ENCODE assay signal across 15 cellular contexts in genomic region chr17:44205962-44206824, GRCh38. TPM values are rescaled to one million over a fixed set of nuclear protein-coding genes. Genes with fewer than 3 reads are reported as not detected.
DNase-seq lines count a peak whose midpoint lies in the region; ATAC-seq and TF ChIP-seq lines count a peak whose summit lies in the region.
"Had no signal": no experiment of that assay in that cellular context is flagged by ENCODE, and none has a peak within 500 bp of the region (broad histone marks: within the 10 kb centered on the region; RNA-seq: fewer than 3 reads in every experiment).

No MANE protein-coding gene starts in this region.

- no peaks in the 10 kb centered on the region for H3K27me3 Mint-ChIP-seq in activated naive CD4-positive, alpha-beta T cell treated with anti-CD3 and anti-CD28 coated beads, Interleukin-2, amount 50 U/mL, for 24 hours

- CTCF ChIA-PET in Panc1 (lab: Charles Lee): interaction anchor here (0.5 to 0.6 kb wide), 2 partner anchors 100 to 531 kb away, joined by 3 to 4 read pairs; no protein-coding TSS in a partner anchor

- DNase-seq in activated naive CD4-positive, alpha-beta T cell treated with Interleukin-2 at 50 U/mL for 16 hours: no peak
- no peak for DNase-seq in Panc1 (ENCODE audit: low read depth, low spot score)
- DNase-seq in epithelial cell of proximal tubule (ENCODE audit: low read depth): no peak
- DNase-seq in stimulated activated effector memory CD8-positive, alpha-beta T cell treated with anti-CD3 and anti-CD28 coated beads, Interleukin-12 subunit alpha, Interleukin-12 subunit beta, amount 100 ng/mL, for 72 hours (ENCODE audit: low spot score in 2 of 2): no peak
- DNase-seq in upper lobe of left lung: no peak
- no peak for DNase-seq in NCI-H524 treated with DMSO at 0.1 percent for 48 hours (lab: John Stamatoyannopoulos, UW)
- DNase-seq: hypothalamus, natural killer cell, NCI-H187 had no signal

- TF ChIP-seq CTCF in Panc1 (IDR thresholded peaks at IDR 0.05) (peak; percentile 39), epithelial cell of proximal tubule (conservative IDR thresholded peaks at IDR 0.05; ENCODE audit: low read depth, low read length) (peak; percentile 43), upper lobe of left lung (IDR thresholded peaks at IDR 0.05) (no peak)

- 0 out of 2 replicates have a peak, but pooled peaks cover 2% of the 10 kb centered on the region for H3K36me3 ChIP-seq in Panc1 (ENCODE audit: control insufficient read depth, insufficient read depth, low read length)
- peaks cover 11 to 43% (median 36%) of the 10 kb centered on the region in 4 donors for H3K36me3 ChIP-seq in upper lobe of left lung

- H3K27me3 ChIP-seq in Panc1 (ENCODE audit: control insufficient read depth, insufficient read depth, low read length) (no peaks in the 10 kb centered on the region), upper lobe of left lung (no peaks in the 10 kb centered on the region)

- in situ Hi-C loops in Panc1 (cut with HindIII; ENCODE audit: low pct_unique_long_range_greater_than_20kb, low sequenced_read_pairs): no loop called here

- TF ChIP-seq POLR2A in upper lobe of left lung (IDR thresholded peaks at IDR 0.05): no peak

- H3K27ac ChIP-seq in Panc1 (ENCODE audit: low read length) (no peak overlapping the region), upper lobe of left lung (peak overlapping the region in 1 of 4 donors; percentile 19)
- H3K27ac ChIP-seq: C4-2B, coronary artery, HL-60 had no signal

- intact Hi-C loops in Panc1 (cut with micrococcal nuclease; ENCODE audit: unreplicated experiment): no loop called here

- ATAC-seq in Panc1 (no peak), GM21447 (IDR thresholded peaks at IDR 0.05; ENCODE audit: unreplicated experiment) (no peak), upper lobe of left lung (ENCODE audit: low FRiP score in 2 of 2) (no peak)
- no peak for ATAC-seq in stimulated activated effector memory CD8-positive, alpha-beta T cell treated with anti-CD3 and anti-CD28 coated beads, Interleukin-12 subunit alpha, Interleukin-12 subunit beta, amount 100 ng/mL, for 72 hours
- ATAC-seq: natural killer cell had no signal

- H3K4me1 ChIP-seq in Panc1 (ENCODE audit: control insufficient read depth, insufficient read depth, low read length) (peaks cover 17% of the 10 kb centered on the region), upper lobe of left lung (peaks cover 28 to 40% (median 30%) of the 10 kb centered on the region in 4 donors)

- no peak overlapping the region for H3K4me3 Mint-ChIP-seq in activated naive CD4-positive, alpha-beta T cell treated with anti-CD3 and anti-CD28 coated beads, Interleukin-2, amount 50 U/mL, for 24 hours
- H3K4me3 Mint-ChIP-seq in stimulated activated effector memory CD8-positive, alpha-beta T cell treated with anti-CD3 and anti-CD28 coated beads, Interleukin-12 subunit alpha, Interleukin-12 subunit beta, amount 100 ng/mL, for 72 hours: no peak overlapping the region
- H3K4me3 Mint-ChIP-seq: natural killer cell had no signal

- peaks cover 11% of the 10 kb centered on the region for H3K36me3 Mint-ChIP-seq in activated naive CD4-positive, alpha-beta T cell treated with anti-CD3 and anti-CD28 coated beads, Interleukin-2, amount 50 U/mL, for 24 hours
- H3K36me3 Mint-ChIP-seq in stimulated activated effector memory CD8-positive, alpha-beta T cell treated with anti-CD3 and anti-CD28 coated beads, Interleukin-12 subunit alpha, Interleukin-12 subunit beta, amount 100 ng/mL, for 72 hours: peaks cover 54% of the 10 kb centered on the region
- H3K36me3 Mint-ChIP-seq: natural killer cell had no signal

- BruUV-seq in Panc1 (replicated peaks; lab: Mats Ljungman, UMichigan): no TSS peak

- H3K9me3 Mint-ChIP-seq in activated naive CD4-positive, alpha-beta T cell treated with anti-CD3 and anti-CD28 coated beads, Interleukin-2, amount 50 U/mL, for 24 hours: no peaks in the 10 kb centered on the region
- no peaks in the 10 kb centered on the region for H3K9me3 Mint-ChIP-seq in stimulated activated effector memory CD8-positive, alpha-beta T cell treated with anti-CD3 and anti-CD28 coated beads, Interleukin-12 subunit alpha, Interleukin-12 subunit beta, amount 100 ng/mL, for 72 hours
- H3K9me3 Mint-ChIP-seq: natural killer cell had no signal

- no peak for TF ChIP-seq EP300 in upper lobe of left lung (IDR thresholded peaks at IDR 0.05)

- peaks cover 51% of the 10 kb centered on the region for H3K4me1 Mint-ChIP-seq in activated naive CD4-positive, alpha-beta T cell treated with anti-CD3 and anti-CD28 coated beads, Interleukin-2, amount 50 U/mL, for 24 hours
- peaks cover 44% of the 10 kb centered on the region for H3K4me1 Mint-ChIP-seq in stimulated activated effector memory CD8-positive, alpha-beta T cell treated with anti-CD3 and anti-CD28 coated beads, Interleukin-12 subunit alpha, Interleukin-12 subunit beta, amount 100 ng/mL, for 72 hours

- WGBS in upper lobe of left lung, 2 donors: 59 to 65% methylated on average over 13 of the region's 13 CpGs

- POLR2A ChIA-PET in Panc1 (lab: Charles Lee): interaction anchor here (0.5 kb wide), 1 partner anchor 141 kb away, joined by 3 read pairs; no protein-coding TSS in a partner anchor

- peak overlapping the region; percentile 56 for H3K27ac Mint-ChIP-seq in activated naive CD4-positive, alpha-beta T cell treated with anti-CD3 and anti-CD28 coated beads, Interleukin-2, amount 50 U/mL, for 24 hours
- peak overlapping the region; percentile 69 for H3K27ac Mint-ChIP-seq in stimulated activated effector memory CD8-positive, alpha-beta T cell treated with anti-CD3 and anti-CD28 coated beads, Interleukin-12 subunit alpha, Interleukin-12 subunit beta, amount 100 ng/mL, for 72 hours

- H3K4me3 ChIP-seq in Panc1 (ENCODE audit: low read depth in 2 of 2, low read length in 2 of 2): no peak overlapping the region
- H3K4me3 ChIP-seq in epithelial cell of proximal tubule (ENCODE audit: low read depth, low read length): no peak overlapping the region
- no peak overlapping the region for H3K4me3 ChIP-seq in upper lobe of left lung
- H3K4me3 ChIP-seq: coronary artery had no signal

- H3K9me3 ChIP-seq in Panc1 (ENCODE audit: control insufficient read depth, insufficient read depth, low read depth, low read length) (no peaks in the 10 kb centered on the region), upper lobe of left lung (no peaks in the 10 kb centered on the region)

RNA-seq across cellular contexts. Expression of gene ATXN7L3, which starts 6.5 kb away (rescaled TPM):
- total RNA-seq in Panc1 (2021; ENCODE audit: unreplicated experiment): 69.8 TPM
- 57.4 TPM for polyA plus RNA-seq in Panc1 (2012; ENCODE audit: insufficient read length)
- total RNA-seq in epithelial cell of proximal tubule: 40.2 and 61.4 TPM in 2 replicates
- total RNA-seq in upper lobe of left lung: 10 to 100 TPM; 41.4 to 79.0 (median 46.9) TPM

RNA-seq across cellular contexts. Expression of gene UBTF, which starts 13.3 kb away (rescaled TPM):
- total RNA-seq in Panc1 (2021; ENCODE audit: unreplicated experiment) (116 TPM), epithelial cell of proximal tubule (37.5 and 57.4 TPM in 2 replicates), upper lobe of left lung (10 to 100 TPM; 41.2 to 94.3 (median 67.6) TPM)
- 100.0 TPM for polyA plus RNA-seq in Panc1 (2012; ENCODE audit: insufficient read length)

RNA-seq across cellular contexts. Expression of gene TMUB2, which starts 19.4 kb away (rescaled TPM):
- total RNA-seq in Panc1 (2021; ENCODE audit: unreplicated experiment) (30.7 TPM), epithelial cell of proximal tubule (19.1 and 26.3 TPM in 2 replicates), upper lobe of left lung (10 to 100 TPM; 28.5 to 46.1 (median 34.9) TPM)
- 31.4 TPM for polyA plus RNA-seq in Panc1 (2012; ENCODE audit: insufficient read length)

RNA-seq across cellular contexts. Expression of gene ASB16, which starts 35.7 kb away (rescaled TPM):
- not detected for total RNA-seq in Panc1 (2021; ENCODE audit: unreplicated experiment)
- polyA plus RNA-seq in Panc1 (2012; ENCODE audit: insufficient read length): 1.5 TPM
- total RNA-seq in epithelial cell of proximal tubule: not detected in 2 replicates
- total RNA-seq in upper lobe of left lung: under 1 TPM in 1 of 6 donors, not detected in 5; 0.11 TPM
- total RNA-seq: H4, natural killer cell had no signal

Comparison
In these comparisons a context has a peak if more than half of its experiments do, and no peak if none do; other contexts are left out.
1. CTCF ChIP-seq: peak in Panc1 (single experiment) and epithelial cell of proximal tubule (single experiment); none in upper lobe of left lung (0 of 6).